In genomic region chr20:31879143-31879987, GRCh38 we compare ENCODE assay signal across 8 cellular contexts.
DNase-seq lines count a peak whose midpoint lies in the region; ATAC-seq and TF ChIP-seq lines count a peak whose summit lies in the region.

No MANE protein-coding gene starts in this region.

- peak overlapping the region; percentile 64 for H3K4me3 ChIP-seq in choroid plexus epithelial cell (ENCODE audit: low read depth, low read length)

- DNase-seq in AG08396 (ENCODE audit: low spot score) (peak; percentile 98), NCI-H446 (lab: John Stamatoyannopoulos, UW) (peak; percentile 88 to 92), choroid plexus epithelial cell (ENCODE audit: low read depth) (peak; percentile 97), kidney glomerular epithelial cell (lab: John Stamatoyannopoulos, UW) (peak; percentile 96)
- DNase-seq in activated CD4-positive, alpha-beta T cell treated with anti-CD3 and anti-CD28 coated beads for 24 hours (ENCODE audit: low read depth in 2 of 2) = peak; percentile 67 to 80
- DNase-seq in stimulated activated CD4-positive, alpha-beta T cell treated with anti-CD3 and anti-CD28 coated beads, Interleukin-15, amount 100 ng/mL, for 24 hours = peak; percentile 93

- TF ChIP-seq CTCF in choroid plexus epithelial cell (conservative IDR thresholded peaks at IDR 0.05; ENCODE audit: low read depth, low read length) = peak; percentile 16

- ATAC-seq in GM19025 (IDR thresholded peaks at IDR 0.05; ENCODE audit: low read depth, unreplicated experiment) (peak; percentile 91), HG03342 (IDR thresholded peaks at IDR 0.05; ENCODE audit: unreplicated experiment) (peak; percentile 89)

Comparison
In these comparisons a context has a peak if more than half of its experiments do, and no peak if none do; other contexts are left out.
1. Peak in every context shown above with its lines: DNase-seq, ATAC-seq and H3K4me3 ChIP-seq.